30 cellular contexts compared by ENCODE assay signal in genomic region chr5:154400678-154401077, GRCh38.
"Had no signal": no experiment of that assay in that cellular context is flagged by ENCODE, and none has a peak within 500 bp of the region (broad histone marks: within the 10 kb centered on the region; RNA-seq: fewer than 3 reads in every experiment).

No MANE protein-coding gene starts in this region.

- H3K4me3 ChIP-seq: esophagus squamous epithelium, left lung, lower lobe of right lung, ovary, right lobe of liver, skin epidermis, suprapubic skin, tibial artery, upper lobe of right lung had no signal

- H3K9me3 ChIP-seq: esophagus squamous epithelium, left lung, lower lobe of right lung, ovary, right lobe of liver, suprapubic skin, tibial artery, upper lobe of right lung had no signal

- ATAC-seq: activated CD4-positive, CD25-positive, alpha-beta regulatory T cell treated with anti-CD3 and anti-CD28 coated beads, Interleukin-2, amount 50 U/mL, for 24 hours; activated naive CD8-positive, alpha-beta T cell treated with anti-CD3 and anti-CD28 coated beads, Interleukin-2, amount 50 U/mL, for 24 hours; left lung; lower lobe of right lung; right lobe of liver; T-cell; upper lobe of right lung had no signal

- H3K27me3 Mint-ChIP-seq: activated naive CD8-positive, alpha-beta T cell treated with anti-CD3 and anti-CD28 coated beads, Interleukin-2, amount 50 U/mL, for 24 hours; T-cell had no signal

- H3K27me3 ChIP-seq: esophagus squamous epithelium, left lung, ovary, right lobe of liver, suprapubic skin, tibial artery, upper lobe of right lung had no signal

- DNase-seq: activated CD4-positive, alpha-beta T cell treated with anti-CD3 and anti-CD28 coated beads for 48 hours; activated CD4-positive, alpha-beta T cell treated with anti-CD3 and anti-CD28 coated beads, Interleukin-2, amount 50 U/mL, for 48 hours; activated CD8-positive, alpha-beta memory T cell treated with anti-CD3 and anti-CD28 coated beads for 24 hours; activated gamma-delta T cell; activated naive CD4-positive, alpha-beta T cell treated with anti-CD3 and anti-CD28 coated beads, Interleukin-2, amount 50 U/mL, for 16 hours; activated naive CD8-positive, alpha-beta T cell treated with anti-CD3 and anti-CD28 coated beads, Interleukin-2, amount 50 U/mL, for 24 hours; amygdala; caudate nucleus; dermis blood vessel endothelial cell; effector CD4-positive, alpha-beta T cell; esophagus squamous epithelium; foreskin melanocyte; left lung; lower lobe of right lung; mesendoderm; nephron progenitor cell; ovary; right lobe of liver; stimulated activated CD4-positive, alpha-beta T cell treated with anti-CD3 and anti-CD28 coated beads, Interleukin-12 subunit alpha, Interleukin-12 subunit beta, amount 100 ng/mL, for 4 hours; stimulated activated CD4-positive, alpha-beta T cell treated with anti-CD3 and anti-CD28 coated beads, Interleukin-4, amount 100 ng/mL, for 1 hour; T-cell; upper lobe of right lung had no signal

- H3K4me3 Mint-ChIP-seq: activated naive CD8-positive, alpha-beta T cell treated with anti-CD3 and anti-CD28 coated beads, Interleukin-2, amount 50 U/mL, for 24 hours; nephron progenitor cell; T-cell; T-helper 2 cell treated with Interferon-gamma antibody and Interleukin-4, amounts not matched to agents 5 μg/mL and 100 μg/mL, for 36 hours had no signal

- H3K27ac Mint-ChIP-seq: activated naive CD8-positive, alpha-beta T cell treated with anti-CD3 and anti-CD28 coated beads, Interleukin-2, amount 50 U/mL, for 24 hours; nephron progenitor cell; progenitor cell of endocrine pancreas; T-cell; T-helper 2 cell treated with Interferon-gamma antibody and Interleukin-4, amounts not matched to agents 5 μg/mL and 100 μg/mL, for 36 hours had no signal

- H3K36me3 ChIP-seq: esophagus squamous epithelium, lower lobe of right lung, ovary, right lobe of liver, suprapubic skin, tibial artery had no signal

- H3K27ac ChIP-seq: epithelial cell of prostate, esophagus squamous epithelium, left lung, lower lobe of right lung, ovary, right lobe of liver, skin epidermis, suprapubic skin, tibial artery, upper lobe of right lung, VCaP had no signal

- H3K9me3 Mint-ChIP-seq: activated naive CD8-positive, alpha-beta T cell treated with anti-CD3 and anti-CD28 coated beads, Interleukin-2, amount 50 U/mL, for 24 hours; nephron progenitor cell; T-cell; T-helper 2 cell treated with Interferon-gamma antibody and Interleukin-4, amounts not matched to agents 5 μg/mL and 100 μg/mL, for 36 hours had no signal
